ENCODE assay signal across 12 cellular contexts in genomic region chr11:95156916-95157568, GRCh38.
DNase-seq lines count a peak whose midpoint lies in the region; ATAC-seq and TF ChIP-seq lines count a peak whose summit lies in the region.
"Had no signal": no experiment of that assay in that cellular context is flagged by ENCODE, and none has a peak within 500 bp of the region (broad histone marks: within the 10 kb centered on the region; RNA-seq: fewer than 3 reads in every experiment).

No MANE protein-coding gene starts in this region.

- no peak overlapping the region for H3K23ac ChIP-seq in H9 (ENCODE audit: insufficient read length, low read depth, low read length)

- H3K9me3 ChIP-seq in CD4-positive, alpha-beta memory T cell (ENCODE audit: control insufficient read depth in 1 of 2, low read length in 2 of 2) = no peaks in the 10 kb centered on the region
- H3K9me3 ChIP-seq in adipocyte (ENCODE audit: control insufficient read depth, low read length) = no peaks in the 10 kb centered on the region
- H3K9me3 ChIP-seq in right atrium auricular region = no peaks in the 10 kb centered on the region
- no peaks in the 10 kb centered on the region for H3K9me3 ChIP-seq in gastrocnemius medialis
- H3K9me3 ChIP-seq in H9 (ENCODE audit: control insufficient read depth, low read depth, low read length) = no peaks in the 10 kb centered on the region

- peaks cover 32% of the 10 kb centered on the region for H3K4me1 ChIP-seq in CD4-positive, alpha-beta memory T cell (ENCODE audit: insufficient read depth, low read length)
- peaks cover 13% of the 10 kb centered on the region for H3K4me1 ChIP-seq in adipocyte (ENCODE audit: control insufficient read depth, insufficient read depth, low read length)
- H3K4me1 ChIP-seq in right atrium auricular region = peaks cover 0 to 17% of the 10 kb centered on the region in 2 donors
- peaks cover 16 to 17% of the 10 kb centered on the region in 2 donors for H3K4me1 ChIP-seq in gastrocnemius medialis
- no peaks in the 10 kb centered on the region; the same call in 1 of the 2 replicates for H3K4me1 ChIP-seq in H9 (ENCODE audit: insufficient read depth, low read length)

- H2BK5ac ChIP-seq in H9 (ENCODE audit: insufficient read length, low read length) = no peak overlapping the region

- POLR2A ChIA-PET in CD4-positive, alpha-beta memory T cell (lab: Charles Lee; ENCODE audit: partially characterized antibody) = interaction anchor here (0.7 to 1.6 kb wide), 3 partner anchors 68 to 549 kb away, joined by 3 to 8 read pairs (median 3); partner anchors contain the start of gene ENDOD1

- no peak overlapping the region for H4K5ac ChIP-seq in H9 (ENCODE audit: insufficient read length, low read depth, low read length)

- no peak overlapping the region for H2BK120ac ChIP-seq in H9 (ENCODE audit: low read depth, low read length, poor library complexity, severe bottlenecking)

- no peak overlapping the region for H2AK5ac ChIP-seq in H9 (ENCODE audit: insufficient read length, low read length)

- H3K56ac ChIP-seq in H9 (ENCODE audit: insufficient read length, low read depth, low read length) = no peak overlapping the region

- no peak overlapping the region for H3K4me3 ChIP-seq in CD4-positive, alpha-beta memory T cell (ENCODE audit: low read length in 2 of 2)
- H3K4me3 ChIP-seq in adipocyte (ENCODE audit: low read length) (no peak overlapping the region), right atrium auricular region (no peak overlapping the region), gastrocnemius medialis (no peak overlapping the region)

- H3K4me2 ChIP-seq in H9 (ENCODE audit: insufficient read depth, insufficient read length, low read length) = no peak overlapping the region
- H3K4me2 ChIP-seq: KMS-11 had no signal

- CTCF ChIA-PET in CD4-positive, alpha-beta memory T cell (lab: Charles Lee; ENCODE audit: partially characterized antibody) = interaction anchor here (0.6 to 16.1 kb wide), 10 partner anchors 9 to 605 kb away, joined by 3 to 446 read pairs (median 4); partner anchors contain the start of gene SESN3

- H3K27ac ChIP-seq in CD4-positive, alpha-beta memory T cell (ENCODE audit: low read depth, low read length) = no peak overlapping the region
- H3K27ac ChIP-seq in right atrium auricular region (peak overlapping the region; percentile 14 to 42), gastrocnemius medialis (peak overlapping the region; percentile 40 to 64 (median 60)), H9 (ENCODE audit: insufficient read length, low read depth, low read length) (no peak overlapping the region)
- H3K27ac ChIP-seq: KMS-11 had no signal

- no CpG with 5 or more reads among the region's 7 CpGs for WGBS in H9 (ENCODE audit: extremely low coverage, insufficient read length, low lambda C conversion rate)

- H3T11ph ChIP-seq in H9 (ENCODE audit: low read length) = no peak overlapping the region

- TF ChIP-seq CTCF in right atrium auricular region (IDR thresholded peaks at IDR 0.05) (no peak), gastrocnemius medialis (IDR thresholded peaks at IDR 0.05 in 4 of 5, conservative IDR thresholded peaks at IDR 0.05 in 1 of 5) (no peak), H9 (conservative IDR thresholded peaks at IDR 0.05) (no peak)

- no peak overlapping the region for H2BK12ac ChIP-seq in H9 (ENCODE audit: insufficient read length, low read depth, low read length)

- peak overlapping the region in 4 of 7 donors; percentile 6 to 65 (median 23) for H3K27ac Mint-ChIP-seq in CD4-positive, alpha-beta memory T cell
- no peak overlapping the region for H3K27ac Mint-ChIP-seq in H9

- no peaks in the 10 kb centered on the region for H3K27me3 Mint-ChIP-seq in CD4-positive, alpha-beta memory T cell
- H3K27me3 Mint-ChIP-seq in H9 (ENCODE audit: low read depth) = peaks cover 3% of the 10 kb centered on the region
- H3K27me3 Mint-ChIP-seq: B cell had no signal

- no peak overlapping the region for H3K4me3 Mint-ChIP-seq in CD4-positive, alpha-beta memory T cell
- no peak overlapping the region for H3K4me3 Mint-ChIP-seq in H9
- H3K4me3 Mint-ChIP-seq: B cell had no signal

- H2BK20ac ChIP-seq in H9 (ENCODE audit: low read depth, low read length, poor library complexity, severe bottlenecking) = no peak overlapping the region

- H4K8ac ChIP-seq in H9 (replicated peaks; ENCODE audit: insufficient read length, low read depth, low read length) = no peak overlapping the region

- no peak overlapping the region for H3K18ac ChIP-seq in H9 (ENCODE audit: insufficient read length, low read depth, low read length)

- intact Hi-C loops in CD4-positive, alpha-beta memory T cell (cut with micrococcal nuclease) = loop anchor here (10.0 kb wide), 1 partner anchor 642 kb away; the partner anchor contains the start of gene C11orf97
- intact Hi-C loops in gastrocnemius medialis (cut with DNase I; ENCODE audit: low total_unique reads) = no loop called here

- H3K23me2 ChIP-seq in H9 (ENCODE audit: insufficient read length, low read depth, low read length, poor library complexity, severe bottlenecking) = no peaks in the 10 kb centered on the region

- H3K4ac ChIP-seq in H9 (ENCODE audit: low read depth, low read length) = no peak overlapping the region

- in situ Hi-C loops in gastrocnemius medialis (cut with MboI; ENCODE audit: low sequenced_read_pairs in 4 of 4) (loop anchor here in 3 of 4 donors (10.0 to 25.0 kb wide), 3 partner anchors 380 to 608 kb away; no protein-coding TSS in a partner anchor), G401 (cut with HindIII; ENCODE audit: low sequenced_read_pairs) (no loop called here)

- H3K14ac ChIP-seq in H9 (ENCODE audit: insufficient read depth, low read length) = no peak overlapping the region

- H3K36me3 Mint-ChIP-seq in CD4-positive, alpha-beta memory T cell = peaks cover 4 to 10% of the 10 kb centered on the region in 2 donors
- peaks cover 0 to 14% (median 6%) of the 10 kb centered on the region in 3 experiments; a peak in 5 of 7 replicates for H3K36me3 Mint-ChIP-seq in H9 (ENCODE audit: insufficient read depth in 1 of 3, low read depth in 3 of 3)

- no peak for TF ChIP-seq POLR2A in gastrocnemius medialis (IDR thresholded peaks at IDR 0.05)

- no peak overlapping the region for H2AFZ ChIP-seq in H9 (ENCODE audit: low read length)

- no peaks in the 10 kb centered on the region for H3K79me2 ChIP-seq in H9 (ENCODE audit: insufficient read depth, low read length)

- peaks cover 31 to 57% (median 42%) of the 10 kb centered on the region in 4 donors for H3K4me1 Mint-ChIP-seq in CD4-positive, alpha-beta memory T cell
- H3K4me1 Mint-ChIP-seq in H9 = peaks cover 16 to 20% of the 10 kb centered on the region in 2 experiments

- H4K91ac ChIP-seq in H9 (ENCODE audit: insufficient read length, low read depth, low read length) = no peak overlapping the region

- no peaks in the 10 kb centered on the region for H4K20me1 ChIP-seq in H9 (ENCODE audit: control insufficient read depth, insufficient read depth, insufficient read length)

- no peak for DNase-seq in CD4-positive, alpha-beta memory T cell
- DNase-seq in adipocyte (ENCODE audit: low read depth) = no peak
- no peak for DNase-seq in right atrium auricular region (ENCODE audit: low spot score)
- DNase-seq in gastrocnemius medialis = no peak
- DNase-seq in G401 (ENCODE audit: low spot score) = no peak
- no peak for DNase-seq in H9
- DNase-seq in SW480 (ENCODE audit: low spot score) = no peak
- DNase-seq: NCI-H2171; stimulated activated CD4-positive, alpha-beta T cell treated with anti-CD3 and anti-CD28 coated beads, Interleukin-2, amount 100 ng/mL, for 24 hours had no signal

- H3K79me1 ChIP-seq in H9 (ENCODE audit: insufficient read depth, low read depth, low read length, poor library complexity, severe bottlenecking) = no peaks in the 10 kb centered on the region

- H3K36me3 ChIP-seq in CD4-positive, alpha-beta memory T cell (ENCODE audit: insufficient read depth, low read length) = no peaks in the 10 kb centered on the region
- H3K36me3 ChIP-seq in adipocyte (ENCODE audit: control insufficient read depth, insufficient read depth, low read length, severe bottlenecking) (no peaks in the 10 kb centered on the region), right atrium auricular region (no peaks in the 10 kb centered on the region), gastrocnemius medialis (no peaks in the 10 kb centered on the region)

- no peaks in the 10 kb centered on the region for H3K27me3 ChIP-seq in CD4-positive, alpha-beta memory T cell (ENCODE audit: insufficient read depth, low read length)
- H3K27me3 ChIP-seq in adipocyte (replicated peaks; ENCODE audit: control insufficient read depth, insufficient read depth, low read length) (no peaks in the 10 kb centered on the region), right atrium auricular region (no peaks in the 10 kb centered on the region), gastrocnemius medialis (no peaks in the 10 kb centered on the region), H9 (ENCODE audit: insufficient read depth, low read length) (no peaks in the 10 kb centered on the region)

- H2BK15ac ChIP-seq in H9 (ENCODE audit: low read depth, low read length) = no peak overlapping the region

- peaks cover 0 to 3% (median 0%) of the 10 kb centered on the region in 8 donors for H3K9me3 Mint-ChIP-seq in CD4-positive, alpha-beta memory T cell
- H3K9me3 Mint-ChIP-seq in H9 = peaks cover 6 to 7% of the 10 kb centered on the region in 2 experiments

- peak overlapping the region; percentile 26 for H3K9ac ChIP-seq in adipocyte (ENCODE audit: low read length)
- no peak overlapping the region for H3K9ac ChIP-seq in H9 (ENCODE audit: extremely low read depth, insufficient read length, low read length)
- H3K9ac ChIP-seq: KMS-11 had no signal

- ATAC-seq in gastrocnemius medialis (peak; percentile 19 to 41), HG03280 (IDR thresholded peaks at IDR 0.05; ENCODE audit: unreplicated experiment) (no peak)

Comparison
In these comparisons a context has a peak if more than half of its experiments do, and no peak if none do; other contexts are left out.
1. H3K27ac ChIP-seq: peak in right atrium auricular region (2 of 2) and gastrocnemius medialis (4 of 4); none in CD4-positive, alpha-beta memory T cell (single experiment) and H9 (single experiment).
2. H3K27ac Mint-ChIP-seq: peak in CD4-positive, alpha-beta memory T cell (4 of 7); none in H9 (0 of 3).